ENCODE assay signal across 24 cellular contexts in the genomic region with DNA sequence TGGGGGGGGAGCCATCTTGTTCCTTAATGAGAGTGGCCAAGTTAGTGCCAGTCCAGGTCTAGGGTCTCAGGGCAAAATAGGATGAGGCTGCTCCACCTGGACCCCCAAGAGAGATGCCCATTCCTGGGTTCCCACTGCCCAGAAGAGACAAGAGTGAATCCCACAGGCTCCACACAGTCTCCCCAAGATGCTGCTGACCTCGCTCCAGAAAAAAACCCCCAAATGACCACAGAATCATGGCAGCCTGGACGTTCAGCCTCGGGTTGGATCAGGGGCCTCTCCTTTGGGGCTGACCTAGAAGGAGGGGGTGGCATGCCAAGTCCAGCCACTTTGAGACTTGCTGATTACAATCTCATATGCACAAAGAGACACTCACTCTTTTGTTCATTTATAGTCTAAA. TPM values are rescaled to one million over a fixed set of nuclear protein-coding genes. Genes with fewer than 3 reads are reported as not detected.
DNase-seq lines count a peak whose midpoint lies in the region; ATAC-seq, FAIRE-seq and TF ChIP-seq lines count a peak whose summit lies in the region.
"Had no signal": no experiment of that assay in that cellular context is flagged by ENCODE, and none has a peak within 500 bp of the region (broad histone marks: within the 10 kb centered on the region; RNA-seq: fewer than 3 reads in every experiment).

No MANE protein-coding gene starts in this region.

- no peak overlapping the region for H3K4me3 Mint-ChIP-seq in activated naive CD8-positive, alpha-beta T cell treated with anti-CD3 and anti-CD28 coated beads, Interleukin-2, amount 10 ng/mL, durations not matched to agents 7 days and 5 days
- no peak overlapping the region for H3K4me3 Mint-ChIP-seq in activated naive CD8-positive, alpha-beta T cell treated with anti-CD3 and anti-CD28 coated beads, Interleukin-2, amount 50 U/mL, for 24 hours
- H3K4me3 Mint-ChIP-seq in astrocyte (ENCODE audit: unreplicated experiment): no peak overlapping the region
- H3K4me3 Mint-ChIP-seq in H9: no peak overlapping the region
- no peak overlapping the region for H3K4me3 Mint-ChIP-seq in Calu3 (ENCODE audit: low read depth, unreplicated experiment)
- H3K4me3 Mint-ChIP-seq: B cell, CD14-positive monocyte had no signal

- H3K27ac ChIP-seq in astrocyte (ENCODE audit: low read depth, low read length) (no peak overlapping the region), H9 (ENCODE audit: insufficient read length, low read depth, low read length) (no peak overlapping the region)
- H3K27ac ChIP-seq: A549 had no signal

- WGBS in H9 (ENCODE audit: extremely low coverage, insufficient read length, low lambda C conversion rate): no CpG with 5 or more reads among the region's 3 CpGs

- no peak overlapping the region for H3K4ac ChIP-seq in H9 (ENCODE audit: low read depth, low read length)

- no peak overlapping the region for H2BK120ac ChIP-seq in H9 (ENCODE audit: low read depth, low read length, poor library complexity, severe bottlenecking)

- no peak for FAIRE-seq in astrocyte (lab: Jason Lieb, UNC)
- no peak for FAIRE-seq in D721Med (lab: Jason Lieb, UNC)
- FAIRE-seq: A549, H54 had no signal

- no peaks in the 10 kb centered on the region for H3K23me2 ChIP-seq in H9 (ENCODE audit: insufficient read length, low read depth, low read length, poor library complexity, severe bottlenecking)

- no peaks in the 10 kb centered on the region for H3K9me3 Mint-ChIP-seq in activated naive CD8-positive, alpha-beta T cell treated with anti-CD3 and anti-CD28 coated beads, Interleukin-2, amount 10 ng/mL, durations not matched to agents 7 days and 5 days
- H3K9me3 Mint-ChIP-seq in activated naive CD8-positive, alpha-beta T cell treated with anti-CD3 and anti-CD28 coated beads, Interleukin-2, amount 50 U/mL, for 24 hours: peaks cover 2% of the 10 kb centered on the region
- H3K9me3 Mint-ChIP-seq in astrocyte (ENCODE audit: unreplicated experiment) (no peaks in the 10 kb centered on the region), H9 (no peaks in the 10 kb centered on the region), Calu3 (ENCODE audit: low read depth, unreplicated experiment) (no peaks in the 10 kb centered on the region)
- H3K9me3 Mint-ChIP-seq: CD14-positive monocyte had no signal

- ATAC-seq in activated naive CD8-positive, alpha-beta T cell treated with anti-CD3 and anti-CD28 coated beads, Interleukin-2, amount 10 ng/mL, durations not matched to agents 7 days and 5 days (ENCODE audit: low read depth): no peak
- ATAC-seq in activated naive CD8-positive, alpha-beta T cell treated with anti-CD3 and anti-CD28 coated beads, Interleukin-2, amount 50 U/mL, for 24 hours: no peak
- no peak for ATAC-seq in GM21723 (IDR thresholded peaks at IDR 0.05; ENCODE audit: unreplicated experiment)
- ATAC-seq: A549 had no signal

- H4K20me1 ChIP-seq in astrocyte (ENCODE audit: insufficient read depth, low read length): peaks cover 3% of the 10 kb centered on the region
- no peaks in the 10 kb centered on the region for H4K20me1 ChIP-seq in H9 (ENCODE audit: control insufficient read depth, insufficient read depth, insufficient read length)

- H3K36me3 ChIP-seq in astrocyte (ENCODE audit: insufficient read depth, low read length): peaks cover 59% of the 10 kb centered on the region

- POLR2A ChIA-PET in activated naive CD8-positive, alpha-beta T cell treated with anti-CD3 and anti-CD28 coated beads, Interleukin-2, amount 10 ng/mL, durations not matched to agents 7 days and 5 days (lab: Charles Lee): interaction anchor here (0.8 to 3.2 kb wide), 5 partner anchors 9 to 25 kb away, joined by 3 to 12 read pairs (median 7); a partner anchor contains a TSS

- H3K4me1 ChIP-seq in astrocyte (ENCODE audit: insufficient read depth, low read length): peaks cover 12% of the 10 kb centered on the region
- H3K4me1 ChIP-seq in H9 (ENCODE audit: insufficient read depth, low read length): no peaks in the 10 kb centered on the region
- H3K4me1 ChIP-seq: A549 had no signal

- H3K18ac ChIP-seq in H9 (ENCODE audit: insufficient read length, low read depth, low read length): no peak overlapping the region

- H3K4me1 Mint-ChIP-seq in activated naive CD8-positive, alpha-beta T cell treated with anti-CD3 and anti-CD28 coated beads, Interleukin-2, amount 10 ng/mL, durations not matched to agents 7 days and 5 days: peaks cover 54% of the 10 kb centered on the region
- peaks cover 30% of the 10 kb centered on the region for H3K4me1 Mint-ChIP-seq in activated naive CD8-positive, alpha-beta T cell treated with anti-CD3 and anti-CD28 coated beads, Interleukin-2, amount 50 U/mL, for 24 hours
- H3K4me1 Mint-ChIP-seq in astrocyte (ENCODE audit: low read depth, unreplicated experiment) (peaks cover 29% of the 10 kb centered on the region), H9 (no peaks in the 10 kb centered on the region), Calu3 (ENCODE audit: low read depth, unreplicated experiment) (no peaks in the 10 kb centered on the region)
- H3K4me1 Mint-ChIP-seq: B cell, CD14-positive monocyte had no signal

- CTCF ChIA-PET in Calu3 (lab: Charles Lee): no interaction called here

- H3T11ph ChIP-seq in H9 (ENCODE audit: low read length): no peak overlapping the region

- peak overlapping the region; percentile 38 for H3K27ac Mint-ChIP-seq in activated naive CD8-positive, alpha-beta T cell treated with anti-CD3 and anti-CD28 coated beads, Interleukin-2, amount 10 ng/mL, durations not matched to agents 7 days and 5 days
- no peak overlapping the region for H3K27ac Mint-ChIP-seq in activated naive CD8-positive, alpha-beta T cell treated with anti-CD3 and anti-CD28 coated beads, Interleukin-2, amount 50 U/mL, for 24 hours
- peak overlapping the region; percentile 41 for H3K27ac Mint-ChIP-seq in astrocyte (ENCODE audit: unreplicated experiment)
- H3K27ac Mint-ChIP-seq in H9: no peak overlapping the region
- H3K27ac Mint-ChIP-seq in Calu3 (ENCODE audit: unreplicated experiment): no peak overlapping the region
- H3K27ac Mint-ChIP-seq: B cell had no signal

- no TSS peak for BruUV-seq in Calu3 (replicated peaks; lab: Mats Ljungman, UMichigan)

- no peak overlapping the region for H2AK5ac ChIP-seq in H9 (ENCODE audit: insufficient read length, low read length)

- peaks cover 71% of the 10 kb centered on the region for H3K36me3 Mint-ChIP-seq in activated naive CD8-positive, alpha-beta T cell treated with anti-CD3 and anti-CD28 coated beads, Interleukin-2, amount 10 ng/mL, durations not matched to agents 7 days and 5 days
- peaks cover 84% of the 10 kb centered on the region for H3K36me3 Mint-ChIP-seq in activated naive CD8-positive, alpha-beta T cell treated with anti-CD3 and anti-CD28 coated beads, Interleukin-2, amount 50 U/mL, for 24 hours (ENCODE audit: low read depth)
- H3K36me3 Mint-ChIP-seq in astrocyte (ENCODE audit: low read depth, unreplicated experiment) (peaks cover 47% of the 10 kb centered on the region), H9 (ENCODE audit: insufficient read depth in 1 of 3, low read depth in 3 of 3) (peaks cover 56 to 93% (median 83%) of the 10 kb centered on the region in 3 experiments), Calu3 (ENCODE audit: insufficient read depth, unreplicated experiment) (peaks cover 52% of the 10 kb centered on the region)

- no peak for TF ChIP-seq CTCF in astrocyte (IDR thresholded peaks at IDR 0.05; ENCODE audit: insufficient read depth, low read depth, low read length)
- TF ChIP-seq CTCF in H9 (conservative IDR thresholded peaks at IDR 0.05): no peak
- no peak for TF ChIP-seq CTCF in Calu3 (IDR thresholded peaks at IDR 0.05; ENCODE audit: unreplicated experiment)
- no peak for TF ChIP-seq CTCF in D721Med (IDR thresholded peaks at IDR 0.05; ENCODE audit: insufficient read depth, missing control alignments)

- H3K23ac ChIP-seq in H9 (ENCODE audit: insufficient read length, low read depth, low read length): no peak overlapping the region

- no peaks in the 10 kb centered on the region for H3K27me3 Mint-ChIP-seq in activated naive CD8-positive, alpha-beta T cell treated with anti-CD3 and anti-CD28 coated beads, Interleukin-2, amount 10 ng/mL, durations not matched to agents 7 days and 5 days
- H3K27me3 Mint-ChIP-seq in activated naive CD8-positive, alpha-beta T cell treated with anti-CD3 and anti-CD28 coated beads, Interleukin-2, amount 50 U/mL, for 24 hours: no peaks in the 10 kb centered on the region
- no peaks in the 10 kb centered on the region for H3K27me3 Mint-ChIP-seq in astrocyte (ENCODE audit: low read depth, unreplicated experiment)
- no peaks in the 10 kb centered on the region for H3K27me3 Mint-ChIP-seq in H9 (ENCODE audit: low read depth)
- H3K27me3 Mint-ChIP-seq in Calu3 (ENCODE audit: unreplicated experiment): no peaks in the 10 kb centered on the region
- H3K27me3 Mint-ChIP-seq: B cell had no signal

- no peak overlapping the region for H2BK20ac ChIP-seq in H9 (ENCODE audit: low read depth, low read length, poor library complexity, severe bottlenecking)

- H2AFZ ChIP-seq in astrocyte (ENCODE audit: low read depth, low read length) (no peak overlapping the region), H9 (ENCODE audit: low read length) (no peak overlapping the region)

- H4K8ac ChIP-seq in H9 (replicated peaks; ENCODE audit: insufficient read length, low read depth, low read length): no peak overlapping the region

- H3K56ac ChIP-seq in H9 (ENCODE audit: insufficient read length, low read depth, low read length): no peak overlapping the region

- no peak overlapping the region for H3K4me2 ChIP-seq in astrocyte (ENCODE audit: low read length)
- H3K4me2 ChIP-seq in H9 (ENCODE audit: insufficient read depth, insufficient read length, low read length): no peak overlapping the region
- H3K4me2 ChIP-seq: A549, SK-N-SH had no signal

- H3K27me3 ChIP-seq in astrocyte (ENCODE audit: insufficient read depth, low read length) (no peaks in the 10 kb centered on the region), H9 (ENCODE audit: insufficient read depth, low read length) (no peaks in the 10 kb centered on the region)

- H4K91ac ChIP-seq in H9 (ENCODE audit: insufficient read length, low read depth, low read length): no peak overlapping the region

- no peak overlapping the region for H2BK15ac ChIP-seq in H9 (ENCODE audit: low read depth, low read length)

- H3K79me2 ChIP-seq in astrocyte (ENCODE audit: insufficient read depth, low read length) (no peaks in the 10 kb centered on the region), H9 (ENCODE audit: insufficient read depth, low read length) (no peaks in the 10 kb centered on the region)

- H3K9me3 ChIP-seq in astrocyte (ENCODE audit: insufficient read depth, low read depth, low read length) (no peaks in the 10 kb centered on the region), H9 (ENCODE audit: control insufficient read depth, low read depth, low read length) (no peaks in the 10 kb centered on the region)
- H3K9me3 ChIP-seq: A549, SK-N-SH had no signal

- no peaks in the 10 kb centered on the region for H3K79me1 ChIP-seq in H9 (ENCODE audit: insufficient read depth, low read depth, low read length, poor library complexity, severe bottlenecking)

- intact Hi-C loops in Calu3 (cut with micrococcal nuclease; ENCODE audit: unreplicated experiment): no loop called here

- peak; percentile 26 for TF ChIP-seq POLR2A in GM18526 (IDR thresholded peaks at IDR 0.05; ENCODE audit: extremely low read depth, insufficient read length)

- H4K5ac ChIP-seq in H9 (ENCODE audit: insufficient read length, low read depth, low read length): no peak overlapping the region

- no peak overlapping the region for H2BK5ac ChIP-seq in H9 (ENCODE audit: insufficient read length, low read length)

- H3K9ac ChIP-seq in astrocyte (ENCODE audit: low read length): no peak overlapping the region
- H3K9ac ChIP-seq in H9 (ENCODE audit: extremely low read depth, insufficient read length, low read length): no peak overlapping the region
- H3K9ac ChIP-seq: SK-N-SH had no signal

- DNase-seq in activated naive CD8-positive, alpha-beta T cell treated with anti-CD3 and anti-CD28 coated beads, Interleukin-2, amount 10 ng/mL, durations not matched to agents 7 days and 5 days: no peak
- no peak for DNase-seq in activated naive CD8-positive, alpha-beta T cell treated with anti-CD3 and anti-CD28 coated beads, Interleukin-2, amount 50 U/mL, for 24 hours
- no peak for DNase-seq in astrocyte (ENCODE audit: low read depth)
- no peak for DNase-seq in H9
- DNase-seq in Calu3: no peak
- DNase-seq in D721Med (ENCODE audit: insufficient read length, low spot score): no peak
- DNase-seq: EL; GF-D8; Kasumi-1; NCI-H1694; NCI-H2081; NCI-H2171; NCI-H345; NCI-H524; NCI-H774; NK-92 treated with Interleukin-12 subunit alpha and Interleukin-12 subunit beta, amount 100 ng/mL, for 24 hours; SIG-M5; SK-N-SH had no signal

- H3K4me3 ChIP-seq in astrocyte (ENCODE audit: insufficient read depth, low read depth, low read length): no peak overlapping the region
- H3K4me3 ChIP-seq: A549 had no signal

- H2BK12ac ChIP-seq in H9 (ENCODE audit: insufficient read length, low read depth, low read length): no peak overlapping the region

- H3K14ac ChIP-seq in H9 (ENCODE audit: insufficient read depth, low read length): no peak overlapping the region

RNA-seq across cellular contexts. Expression of a gene that starts 25.1 kb away (rescaled TPM):
- 100 to 1,000 TPM; 544 to 571 TPM for total RNA-seq in activated naive CD8-positive, alpha-beta T cell treated with anti-CD3 and anti-CD28 coated beads, Interleukin-2, amount 10 ng/mL, durations not matched to agents 7 days and 5 days
- 377 and 447 TPM in 2 replicates for total RNA-seq in astrocyte
- 45.4 and 48.1 TPM in 2 replicates for total RNA-seq in H9 (2021)
- 172 and 324 TPM in 2 replicates for total RNA-seq in Calu3 (2022)

Comparison
In these comparisons a context has a peak if more than half of its experiments do, and no peak if none do; other contexts are left out.
1. H3K27ac Mint-ChIP-seq: peak in activated naive CD8-positive, alpha-beta T cell treated with anti-CD3 and anti-CD28 coated beads, Interleukin-2, amount 10 ng/mL, durations not matched to agents 7 days and 5 days (single experiment) and astrocyte (single experiment); none in activated naive CD8-positive, alpha-beta T cell treated with anti-CD3 and anti-CD28 coated beads, Interleukin-2, amount 50 U/mL, for 24 hours (single experiment), H9 (0 of 3) and Calu3 (single experiment).